7 cellular contexts compared by ENCODE assay signal in genomic region chr12:6852651-6853354, GRCh38. TPM values are rescaled to one million over a fixed set of nuclear protein-coding genes. Genes with fewer than 3 reads are reported as not detected.
A peak's percentile ranks its signal among the peaks of the same experiment; 100 is the strongest.
DNase-seq lines count a peak whose midpoint lies in the region; ATAC-seq, FAIRE-seq and TF ChIP-seq lines count a peak whose summit lies in the region.

No MANE protein-coding gene starts in this region.

- H3K36me3 ChIP-seq in osteoblast (ENCODE audit: insufficient read depth, low read length) (peaks cover 50% of the 10 kb centered on the region), vagina (peaks cover 0 to 27% of the 10 kb centered on the region in 2 donors)

- peaks cover 31% of the 10 kb centered on the region for H3K4me1 Mint-ChIP-seq in activated T-helper 2 cell treated with anti-CD3 and anti-CD28 coated beads, Interferon-gamma antibody, Interleukin-2, Interleukin-4, amounts not matched to agents 10 μg/mL and 5 μg/mL and 100 μg/mL, durations not matched to agents 14 hours and 24 hours and 36 hours (ENCODE audit: low read depth)

- TF ChIP-seq CTCF in osteoblast (IDR thresholded peaks at IDR 0.05; ENCODE audit: extremely low read depth, low read depth, low read length) (no peak), vagina (IDR thresholded peaks at IDR 0.05) (no peak)

- H3K4me1 ChIP-seq in osteoblast (ENCODE audit: insufficient read depth, low read length): peaks cover 26% of the 10 kb centered on the region
- peaks cover 21% of the 10 kb centered on the region for H3K4me1 ChIP-seq in vagina

- peak overlapping the region; percentile 96 for H3K4me3 Mint-ChIP-seq in activated T-helper 2 cell treated with anti-CD3 and anti-CD28 coated beads, Interferon-gamma antibody, Interleukin-2, Interleukin-4, amounts not matched to agents 10 μg/mL and 5 μg/mL and 100 μg/mL, durations not matched to agents 14 hours and 24 hours and 36 hours (ENCODE audit: low read depth)

- H2AFZ ChIP-seq in osteoblast (ENCODE audit: low read length): peak overlapping the region; percentile 77

- no peak for TF ChIP-seq POLR2A in vagina (IDR thresholded peaks at IDR 0.05)

- no peaks in the 10 kb centered on the region for H3K27me3 ChIP-seq in osteoblast (ENCODE audit: insufficient read depth, low read length)
- H3K27me3 ChIP-seq in vagina: no peaks in the 10 kb centered on the region

- H3K27ac ChIP-seq in osteoblast (ENCODE audit: low read depth, low read length) (peak overlapping the region; percentile 90), vagina (peak overlapping the region; percentile 84)

- intact Hi-C loops in activated T-helper 2 cell treated with anti-CD3 and anti-CD28 coated beads, Interferon-gamma antibody, Interleukin-2, Interleukin-4, amounts not matched to agents 10 μg/mL and 5 μg/mL and 100 μg/mL, durations not matched to agents 14 hours and 24 hours and 36 hours (cut with micrococcal nuclease): loop anchor here (1.0 to 5.0 kb wide), 9 partner anchors 14 to 361 kb away; partner anchors contain the start of genes ING4, MLF2, MRPL51 and NCAPD2
- intact Hi-C loops in vagina (cut with DNase I): no loop called here

- peak overlapping the region; percentile 97 for H3K27ac Mint-ChIP-seq in activated T-helper 2 cell treated with anti-CD3 and anti-CD28 coated beads, Interferon-gamma antibody, Interleukin-2, Interleukin-4, amounts not matched to agents 10 μg/mL and 5 μg/mL and 100 μg/mL, durations not matched to agents 14 hours and 24 hours and 36 hours

- H3K36me3 Mint-ChIP-seq in activated T-helper 2 cell treated with anti-CD3 and anti-CD28 coated beads, Interferon-gamma antibody, Interleukin-2, Interleukin-4, amounts not matched to agents 10 μg/mL and 5 μg/mL and 100 μg/mL, durations not matched to agents 14 hours and 24 hours and 36 hours (ENCODE audit: low read depth): peaks cover 48% of the 10 kb centered on the region

- H3K4me2 ChIP-seq in osteoblast (ENCODE audit: insufficient read depth, low read length): peak overlapping the region; percentile 97

- H3K9me3 ChIP-seq in osteoblast (ENCODE audit: low read depth, low read length) (no peaks in the 10 kb centered on the region), vagina (no peaks in the 10 kb centered on the region)

- H3K4me3 ChIP-seq in osteoblast (ENCODE audit: insufficient read depth, low read length): peak overlapping the region; percentile 84
- peak overlapping the region; percentile 59 to 62 for H3K4me3 ChIP-seq in vagina

- H4K20me1 ChIP-seq in osteoblast (ENCODE audit: insufficient read depth, low read length): peaks cover 3% of the 10 kb centered on the region

- peaks cover 61% of the 10 kb centered on the region for H3K79me2 ChIP-seq in osteoblast (ENCODE audit: insufficient read depth, low read length)

- no peak for DNase-seq in GM19239 (ENCODE audit: insufficient read length, low spot score)
- DNase-seq in OCI-M1 (lab: John Stamatoyannopoulos, UW): peak; percentile 89
- peak; percentile 61 for DNase-seq in activated T-helper 2 cell treated with anti-CD3 and anti-CD28 coated beads, Interferon-gamma antibody, Interleukin-2, Interleukin-4, amounts not matched to agents 10 μg/mL and 5 μg/mL and 100 μg/mL, durations not matched to agents 14 hours and 24 hours and 36 hours (ENCODE audit: low spot score)
- peak; percentile 72 for DNase-seq in fibroblast of the conjunctiva (ENCODE audit: low read depth)
- peak; percentile 95 for DNase-seq in osteoblast (ENCODE audit: insufficient read length, low spot score, missing footprints)
- no peak for DNase-seq in vagina (ENCODE audit: extremely low spot score in 2 of 2)

- H3K27me3 Mint-ChIP-seq in activated T-helper 2 cell treated with anti-CD3 and anti-CD28 coated beads, Interferon-gamma antibody, Interleukin-2, Interleukin-4, amounts not matched to agents 10 μg/mL and 5 μg/mL and 100 μg/mL, durations not matched to agents 14 hours and 24 hours and 36 hours (ENCODE audit: low read depth): no peaks in the 10 kb centered on the region

- H3K9me3 Mint-ChIP-seq in activated T-helper 2 cell treated with anti-CD3 and anti-CD28 coated beads, Interferon-gamma antibody, Interleukin-2, Interleukin-4, amounts not matched to agents 10 μg/mL and 5 μg/mL and 100 μg/mL, durations not matched to agents 14 hours and 24 hours and 36 hours: no peaks in the 10 kb centered on the region

- no peak for ATAC-seq in GM19452 (IDR thresholded peaks at IDR 0.05; ENCODE audit: unreplicated experiment)

- FAIRE-seq in GM19239 (lab: Jason Lieb, UNC): peak; percentile 73

RNA-seq across cellular contexts. Expression of gene USP5, which starts 0.9 kb away (rescaled TPM):
- 133 and 134 TPM in 2 replicates for total RNA-seq in activated T-helper 2 cell treated with anti-CD3 and anti-CD28 coated beads, Interferon-gamma antibody, Interleukin-2, Interleukin-4, amounts not matched to agents 10 μg/mL and 5 μg/mL and 100 μg/mL, durations not matched to agents 14 hours and 24 hours and 36 hours
- total RNA-seq in osteoblast (65.7 and 77.1 TPM in 2 replicates), vagina (36.6 TPM)

RNA-seq across cellular contexts. Expression of gene CDCA3, which starts 1.7 kb away (rescaled TPM):
- 41.6 and 42.1 TPM in 2 replicates for total RNA-seq in activated T-helper 2 cell treated with anti-CD3 and anti-CD28 coated beads, Interferon-gamma antibody, Interleukin-2, Interleukin-4, amounts not matched to agents 10 μg/mL and 5 μg/mL and 100 μg/mL, durations not matched to agents 14 hours and 24 hours and 36 hours
- total RNA-seq in osteoblast (4.0 and 5.0 TPM in 2 replicates), vagina (8.6 TPM)

RNA-seq across cellular contexts. Expression of gene GNB3, which starts 12.1 kb away (rescaled TPM):
- total RNA-seq in activated T-helper 2 cell treated with anti-CD3 and anti-CD28 coated beads, Interferon-gamma antibody, Interleukin-2, Interleukin-4, amounts not matched to agents 10 μg/mL and 5 μg/mL and 100 μg/mL, durations not matched to agents 14 hours and 24 hours and 36 hours: 1.2 and 1.3 TPM in 2 replicates
- 1.4 and 2.7 TPM in 2 replicates for total RNA-seq in osteoblast
- 5.2 TPM for total RNA-seq in vagina

RNA-seq across cellular contexts. Expression of gene TPI1, which starts 14.5 kb away (rescaled TPM):
- 1,708 and 1,711 TPM in 2 replicates for total RNA-seq in activated T-helper 2 cell treated with anti-CD3 and anti-CD28 coated beads, Interferon-gamma antibody, Interleukin-2, Interleukin-4, amounts not matched to agents 10 μg/mL and 5 μg/mL and 100 μg/mL, durations not matched to agents 14 hours and 24 hours and 36 hours
- total RNA-seq in osteoblast (385 and 553 TPM in 2 replicates), vagina (274 TPM)

RNA-seq across cellular contexts. Expression of gene SPSB2, which starts 20.3 kb away (rescaled TPM):
- 3.7 and 4.1 TPM in 2 replicates for total RNA-seq in activated T-helper 2 cell treated with anti-CD3 and anti-CD28 coated beads, Interferon-gamma antibody, Interleukin-2, Interleukin-4, amounts not matched to agents 10 μg/mL and 5 μg/mL and 100 μg/mL, durations not matched to agents 14 hours and 24 hours and 36 hours
- total RNA-seq in osteoblast (11.5 and 11.9 TPM in 2 replicates), vagina (3.2 TPM)

Comparison
In these comparisons a context has a peak if more than half of its experiments do, and no peak if none do; other contexts are left out.
1. DNase-seq: peak in OCI-M1 (single experiment), activated T-helper 2 cell treated with anti-CD3 and anti-CD28 coated beads, Interferon-gamma antibody, Interleukin-2, Interleukin-4, amounts not matched to agents 10 μg/mL and 5 μg/mL and 100 μg/mL, durations not matched to agents 14 hours and 24 hours and 36 hours (single experiment), fibroblast of the conjunctiva (single experiment) and osteoblast (single experiment); none in GM19239 (single experiment) and vagina (0 of 2).